ENCODE assay signal across 8 cellular contexts in the genomic region with DNA sequence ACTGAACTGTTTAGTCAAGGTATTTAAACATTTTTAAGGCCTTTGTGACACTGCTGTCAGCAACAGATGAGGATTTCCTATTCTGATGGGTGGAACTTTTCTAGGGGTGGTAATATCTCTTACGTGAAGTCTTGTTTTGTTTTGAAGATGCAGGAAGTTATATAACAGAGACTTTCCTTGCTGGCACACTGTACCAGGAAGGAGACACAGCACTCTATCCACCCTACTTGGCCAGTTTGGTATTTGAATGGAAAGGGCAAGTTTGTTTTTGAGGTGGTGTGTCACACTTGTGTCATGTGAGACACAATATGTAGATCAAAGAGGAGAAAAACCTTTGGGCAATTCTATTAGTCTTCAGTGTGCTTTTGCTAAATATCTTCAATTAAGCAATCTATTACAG. TPM values are rescaled to one million over a fixed set of nuclear protein-coding genes. Genes with fewer than 3 reads are reported as not detected.
DNase-seq lines count a peak whose midpoint lies in the region; ATAC-seq and TF ChIP-seq lines count a peak whose summit lies in the region.

No MANE protein-coding gene starts in this region.

- peaks cover 26% of the 10 kb centered on the region for H3K4me1 Mint-ChIP-seq in activated T-helper 17 cell treated with anti-CD3 and anti-CD28 coated beads, Interleukin-2, amount 50 U/mL, for 72 hours
- H3K4me1 Mint-ChIP-seq in natural killer cell, result peaks cover 10 to 18% of the 10 kb centered on the region in 2 donors

- CTCF ChIA-PET in HEK293T (lab: Yijun Ruan, JAX), result no interaction called here

- DNase-seq in natural killer cell, result no peak
- no peak for DNase-seq in HuH-7.5 (ENCODE audit: low spot score)
- no peak for DNase-seq in HEK293T (ENCODE audit: extremely low spot score)
- DNase-seq in NCI-H1105 treated with DMSO at 0.1 percent for 48 hours (lab: John Stamatoyannopoulos, UW), result no peak
- no peak for DNase-seq in GM19238 (ENCODE audit: insufficient read length, low spot score)

- POLR2A ChIA-PET in HEK293T (lab: Yijun Ruan, JAX), result no interaction called here

- intact Hi-C loops in natural killer cell (cut with micrococcal nuclease), result no loop called here

- H3K27me3 Mint-ChIP-seq in activated T-helper 17 cell treated with anti-CD3 and anti-CD28 coated beads, Interleukin-2, amount 50 U/mL, for 72 hours, result no peaks in the 10 kb centered on the region
- no peaks in the 10 kb centered on the region for H3K27me3 Mint-ChIP-seq in natural killer cell (ENCODE audit: low read depth in 2 of 2)

- H3K27ac Mint-ChIP-seq in activated T-helper 17 cell treated with anti-CD3 and anti-CD28 coated beads, Interleukin-2, amount 50 U/mL, for 72 hours, result peak overlapping the region; percentile 86
- peak overlapping the region; percentile 85 to 88 for H3K27ac Mint-ChIP-seq in natural killer cell

- peak overlapping the region; percentile 78 for H3K4me3 Mint-ChIP-seq in activated T-helper 17 cell treated with anti-CD3 and anti-CD28 coated beads, Interleukin-2, amount 50 U/mL, for 72 hours
- H3K4me3 Mint-ChIP-seq in natural killer cell, result peak overlapping the region; percentile 57

- no peaks in the 10 kb centered on the region for H3K9me3 Mint-ChIP-seq in activated T-helper 17 cell treated with anti-CD3 and anti-CD28 coated beads, Interleukin-2, amount 50 U/mL, for 72 hours
- H3K9me3 Mint-ChIP-seq in natural killer cell, result no peaks in the 10 kb centered on the region

- no peak for TF ChIP-seq CTCF in natural killer cell (IDR thresholded peaks at IDR 0.05)

- peak; percentile 25 for ATAC-seq in GM18520 (IDR thresholded peaks at IDR 0.05; ENCODE audit: unreplicated experiment)
- ATAC-seq in HG02798 (IDR thresholded peaks at IDR 0.05; ENCODE audit: poor library complexity, unreplicated experiment), result peak; percentile 38
- ATAC-seq in activated T-helper 17 cell treated with anti-CD3 and anti-CD28 coated beads, Interleukin-2, amount 50 U/mL, for 72 hours (replicated peaks), result peak; percentile 82
- ATAC-seq in natural killer cell, result peak; percentile 44 to 78 (median 76)

- H3K36me3 Mint-ChIP-seq in activated T-helper 17 cell treated with anti-CD3 and anti-CD28 coated beads, Interleukin-2, amount 50 U/mL, for 72 hours (ENCODE audit: low read depth), result no peaks in the 10 kb centered on the region
- H3K36me3 Mint-ChIP-seq in natural killer cell, result no peaks in the 10 kb centered on the region

TF ChIP-seq in HEK293T, 16 proteins besides CTCF, POLR2A, EP300 and RAD21:
- TF ChIP-seq LEF1 (IDR thresholded peaks at IDR 0.05; ENCODE audit: borderline replicate concordance), result no peak
- no peak for TF ChIP-seq SUZ12 (IDR thresholded peaks at IDR 0.05)
- TF ChIP-seq ELF4 (IDR thresholded peaks at IDR 0.05), result no peak
- no peak for TF ChIP-seq FOXA1 (IDR thresholded peaks at IDR 0.05)
- no peak for TF ChIP-seq ARNT (IDR thresholded peaks at IDR 0.05)
- TF ChIP-seq NFRKB (IDR thresholded peaks at IDR 0.05), result no peak

RNA-seq across cellular contexts. Expression of a gene that starts 51.6 kb away (rescaled TPM):
- total RNA-seq in activated T-helper 17 cell treated with anti-CD3 and anti-CD28 coated beads, Interleukin-2, amount 50 U/mL, for 72 hours, result 100 to 1,000 TPM in 1 of 2 donors, 10 to 100 TPM in 1; 90.7 to 115 TPM
- total RNA-seq in natural killer cell, result 10 to 100 TPM; 41.2 to 63.2 (median 48.8) TPM

RNA-seq across cellular contexts. Expression of a gene that starts 56.0 kb away (rescaled TPM):
- 10 to 100 TPM; 53.3 to 57.0 TPM for total RNA-seq in activated T-helper 17 cell treated with anti-CD3 and anti-CD28 coated beads, Interleukin-2, amount 50 U/mL, for 72 hours
- total RNA-seq in natural killer cell, result 10 to 100 TPM; 54.6 to 89.5 (median 64.6) TPM

Comparison
In these comparisons a context has a peak if more than half of its experiments do, and no peak if none do; other contexts are left out.
1. ATAC-seq: peak in every context shown above with its lines; median percentile 82 in activated T-helper 17 cell treated with anti-CD3 and anti-CD28 coated beads, Interleukin-2, amount 50 U/mL, for 72 hours; 76 in natural killer cell; 38 in HG02798; 25 in GM18520.